In the genomic region with DNA sequence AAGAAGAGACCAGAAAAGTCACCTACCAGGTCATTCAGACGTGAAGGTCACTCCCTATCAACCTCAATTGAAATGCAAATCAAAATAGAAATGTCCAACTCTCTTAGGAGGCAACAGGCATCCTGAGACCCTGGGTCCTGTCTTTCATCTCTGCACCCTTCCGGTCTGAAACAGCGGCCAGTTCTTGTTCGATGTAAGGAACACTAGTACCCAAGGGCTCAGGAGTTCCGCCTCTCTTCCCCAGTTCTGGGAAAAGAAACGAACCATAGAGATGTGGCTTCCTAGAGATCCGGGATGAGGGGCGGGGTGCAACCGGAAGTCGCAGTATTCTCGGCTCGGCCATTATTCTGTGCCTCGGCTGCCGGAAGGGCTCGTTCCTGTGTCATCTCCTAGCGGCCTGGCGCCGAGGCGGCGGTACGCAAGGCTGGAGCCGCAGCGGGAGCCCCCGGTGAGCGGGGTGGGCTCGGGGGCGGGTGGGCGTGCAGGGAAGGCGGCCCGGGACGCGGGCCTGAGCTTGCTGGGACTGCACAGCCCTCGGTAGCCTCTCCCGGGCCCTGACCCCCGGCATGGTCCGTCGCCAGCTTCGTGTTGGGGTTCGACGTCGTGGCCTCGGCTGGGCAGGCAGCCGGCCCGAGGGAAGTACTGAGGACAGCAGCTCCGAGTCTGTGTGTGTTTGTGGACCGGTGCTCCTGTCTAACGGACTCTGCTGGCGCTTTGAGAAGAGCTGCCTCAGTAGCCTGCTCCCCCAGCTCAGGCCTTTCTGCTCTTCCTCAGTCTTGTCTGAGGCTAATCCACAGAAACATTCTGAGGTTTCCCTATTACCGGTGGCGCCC, we compare ENCODE assay signal across 8 cellular contexts. TPM values are rescaled to one million over a fixed set of nuclear protein-coding genes. Genes with fewer than 3 reads are reported as not detected.
DNase-seq lines count a peak whose midpoint lies in the region; ATAC-seq, FAIRE-seq and TF ChIP-seq lines count a peak whose summit lies in the region.

TSS of gene ZNF197 (plus strand) at position 341 of the 833 bp plus-strand sequence. CDS start 4,119 bp downstream, outside the sequence.

- intact Hi-C loops in A673 (cut with micrococcal nuclease; ENCODE audit: unreplicated experiment) = loop anchor here (1.0 kb wide), 1 partner anchor 23 kb away; the partner anchor contains the start of gene ZNF35

- DNase-seq in A673 (ENCODE audit: low spot score) = peak; percentile 90
- DNase-seq in NCI-H2171 (lab: John Stamatoyannopoulos, UW) = peak; percentile 90
- peak; percentile 93 for DNase-seq in WERI-Rb-1
- DNase-seq in cardiac fibroblast (ENCODE audit: low read depth in 2 of 2) = peak; percentile 90 to 93
- peak; percentile 51 to 56 for DNase-seq in stimulated activated CD4-positive, alpha-beta T cell treated with anti-CD3 and anti-CD28 coated beads, Interleukin-12 subunit alpha, Interleukin-12 subunit beta, amount 100 ng/mL, for 24 hours (ENCODE audit: low read depth in 2 of 2)

- H3K9me3 ChIP-seq in A673 (ENCODE audit: low read depth, low read length, poor library complexity, severe bottlenecking) = no peaks in the 10 kb centered on the region
- H3K9me3 ChIP-seq in WERI-Rb-1 (ENCODE audit: severe bottlenecking) = no peaks in the 10 kb centered on the region

- no peaks in the 10 kb centered on the region for H3K4me1 ChIP-seq in A673 (ENCODE audit: insufficient read depth, low read length, poor library complexity, severe bottlenecking)

- H3K27ac ChIP-seq in A673 (ENCODE audit: low read depth, low read length, poor library complexity, severe bottlenecking) (peak within 1 kb of the TSS; percentile 65), WERI-Rb-1 (peak within 1 kb of the TSS; percentile 92)

- FAIRE-seq in islet of Langerhans (lab: Jason Lieb, UNC) = peak; percentile 56

- CTCF ChIA-PET in A673 (lab: Charles Lee) = no interaction called here

- BruUV-seq in A673 (replicated peaks; lab: Mats Ljungman, UMichigan) = no TSS peak

- ATAC-seq in GM18519 (IDR thresholded peaks at IDR 0.05; ENCODE audit: low FRiP score, unreplicated experiment) (peak; percentile 84), HG03045 (IDR thresholded peaks at IDR 0.05; ENCODE audit: unreplicated experiment) (peak; percentile 89)

- peak within 1 kb of the TSS; percentile 71 for H3K4me3 ChIP-seq in A673 (ENCODE audit: low read depth, low read length, poor library complexity, severe bottlenecking)
- peak within 1 kb of the TSS; percentile 72 for H3K4me3 ChIP-seq in WERI-Rb-1 (ENCODE audit: low read depth, low read length)
- H3K4me3 ChIP-seq in cardiac fibroblast (replicated peaks in 1 of 2; ENCODE audit: low read depth in 2 of 2, low read length in 2 of 2) = peak within 1 kb of the TSS; percentile 74 to 84

- TF ChIP-seq CTCF in A673 (conservative IDR thresholded peaks at IDR 0.05; ENCODE audit: low read depth, low read length) = no peak
- TF ChIP-seq CTCF in WERI-Rb-1 (IDR thresholded peaks at IDR 0.05; ENCODE audit: low read depth, low read length) = 0 out of 2 replicates have a peak, but pooled peaks have one; percentile 3
- no peak for TF ChIP-seq CTCF in cardiac fibroblast (IDR thresholded peaks at IDR 0.05; ENCODE audit: low read depth, low read length)

- no peaks in the 10 kb centered on the region for H3K27me3 ChIP-seq in A673 (replicated peaks; ENCODE audit: insufficient read depth, low read depth, low read length, poor library complexity)
- H3K27me3 ChIP-seq in WERI-Rb-1 (ENCODE audit: insufficient read depth, low read depth, severe bottlenecking) = no peaks in the 10 kb centered on the region

- POLR2A ChIA-PET in A673 (lab: Charles Lee; ENCODE audit: low non-redundant PET) = interaction anchor here (0.7 kb wide), 2 partner anchors 213 to 1003 kb away, joined by 3 to 5 read pairs; partner anchors contain the start of gene ANO10

- peaks cover 3% of the 10 kb centered on the region for H3K36me3 ChIP-seq in A673 (ENCODE audit: insufficient read depth, low read length, poor library complexity, severe bottlenecking)
- H3K36me3 ChIP-seq in WERI-Rb-1 = peaks cover 14% of the 10 kb centered on the region

RNA-seq across cellular contexts. Expression of gene ZNF197, which starts in this region (rescaled TPM):
- total RNA-seq in A673 (2021) = 14.0 and 14.3 TPM in 2 replicates

Comparison
In these comparisons a context has a peak if more than half of its experiments do, and no peak if none do; other contexts are left out.
1. Peak in every context shown above with its lines: DNase-seq, ATAC-seq, H3K4me3 ChIP-seq and H3K27ac ChIP-seq.